8 cellular contexts compared by ENCODE assay signal in the genomic region with DNA sequence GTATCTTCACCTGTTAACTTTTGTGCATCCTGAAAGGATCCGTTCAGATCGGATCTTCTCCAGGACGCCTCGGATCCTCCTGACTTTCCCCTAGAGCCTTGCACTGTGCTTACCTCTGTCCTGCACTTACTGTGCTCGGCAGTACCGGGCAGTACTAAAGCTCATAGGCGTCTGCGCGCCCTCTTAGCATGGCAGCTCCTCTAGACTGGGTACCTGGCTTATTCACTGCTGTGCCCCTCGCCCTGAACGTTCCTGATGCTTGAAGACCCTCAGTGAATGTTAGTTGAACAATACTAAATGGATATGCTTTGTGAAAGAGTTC. TPM values are rescaled to one million over a fixed set of nuclear protein-coding genes. Genes with fewer than 3 reads are reported as not detected.
DNase-seq lines count a peak whose midpoint lies in the region; ATAC-seq and TF ChIP-seq lines count a peak whose summit lies in the region.

No MANE protein-coding gene starts in this region.

- H3K27ac ChIP-seq in CD8-positive, alpha-beta T cell (ENCODE audit: low read depth, low read length), result peak overlapping the region; percentile 40

- H3K4me3 Mint-ChIP-seq in CD8-positive, alpha-beta T cell, result peak overlapping the region; percentile 87
- H3K4me3 Mint-ChIP-seq in endothelial cell (ENCODE audit: unreplicated experiment), result peak overlapping the region; percentile 93
- H3K4me3 Mint-ChIP-seq in natural killer cell treated with Interleukin-12 subunit alpha and Interleukin-12 subunit beta and Interleukin-15 and Interleukin-18, amount 100 ng/mL, for 72 hours, result peak overlapping the region; percentile 95

- H3K36me3 Mint-ChIP-seq in CD8-positive, alpha-beta T cell, result peaks cover 3% of the 10 kb centered on the region
- H3K36me3 Mint-ChIP-seq in endothelial cell (ENCODE audit: low read depth, unreplicated experiment), result peaks cover 4% of the 10 kb centered on the region
- no peaks in the 10 kb centered on the region for H3K36me3 Mint-ChIP-seq in natural killer cell treated with Interleukin-12 subunit alpha and Interleukin-12 subunit beta and Interleukin-15 and Interleukin-18, amount 100 ng/mL, for 72 hours

- CTCF ChIA-PET in CD8-positive, alpha-beta T cell (lab: Charles Lee), result no interaction called here

- TF ChIP-seq POLR2A in NB4 (IDR thresholded peaks at IDR 0.05; ENCODE audit: extremely low read depth, insufficient read length), result no peak

- ATAC-seq in CD8-positive, alpha-beta T cell, result no peak
- ATAC-seq in natural killer cell treated with Interleukin-12 subunit alpha and Interleukin-12 subunit beta and Interleukin-15 and Interleukin-18, amount 100 ng/mL, for 72 hours, result peak in 1 of 2 donors; percentile 8
- ATAC-seq in HG02759 (IDR thresholded peaks at IDR 0.05; ENCODE audit: unreplicated experiment), result no peak

- no peak for DNase-seq in CD8-positive, alpha-beta T cell
- DNase-seq in NB4 (ENCODE audit: low read depth), result no peak
- no peak for DNase-seq in endothelial cell (ENCODE audit: low spot score)
- no peak for DNase-seq in natural killer cell treated with Interleukin-12 subunit alpha and Interleukin-12 subunit beta and Interleukin-15 and Interleukin-18, amount 100 ng/mL, for 72 hours (ENCODE audit: low spot score)
- DNase-seq in A172 (ENCODE audit: low spot score), result no peak
- no peak for DNase-seq in glomerular visceral epithelial cell (ENCODE audit: extremely low spot score)
- no peak for DNase-seq in GM13976 (ENCODE audit: low spot score)

- H3K9me3 ChIP-seq in CD8-positive, alpha-beta T cell (ENCODE audit: low read length), result no peaks in the 10 kb centered on the region

- no peaks in the 10 kb centered on the region for H3K9me3 Mint-ChIP-seq in CD8-positive, alpha-beta T cell
- no peaks in the 10 kb centered on the region for H3K9me3 Mint-ChIP-seq in endothelial cell (ENCODE audit: unreplicated experiment)
- H3K9me3 Mint-ChIP-seq in natural killer cell treated with Interleukin-12 subunit alpha and Interleukin-12 subunit beta and Interleukin-15 and Interleukin-18, amount 100 ng/mL, for 72 hours, result no peaks in the 10 kb centered on the region

- no peak for TF ChIP-seq CTCF in CD8-positive, alpha-beta T cell (IDR thresholded peaks at IDR 0.05)
- TF ChIP-seq CTCF in NB4 (IDR thresholded peaks at IDR 0.05; ENCODE audit: low read depth, low read length), result no peak
- no peak for TF ChIP-seq CTCF in endothelial cell (IDR thresholded peaks at IDR 0.05; ENCODE audit: unreplicated experiment)
- no peak for TF ChIP-seq CTCF in GM13976 (IDR thresholded peaks at IDR 0.05; ENCODE audit: borderline replicate concordance, control extremely low read depth, extremely low read depth, insufficient read depth, missing control alignments)

- intact Hi-C loops in CD8-positive, alpha-beta T cell (cut with DNase I, micrococcal nuclease), result loop anchor here (5.0 to 10.0 kb wide), 4 partner anchors 89 to 563 kb away; a partner anchor contains a TSS

- no peaks in the 10 kb centered on the region for H3K27me3 Mint-ChIP-seq in CD8-positive, alpha-beta T cell (ENCODE audit: low read depth)
- peaks cover 8% of the 10 kb centered on the region for H3K27me3 Mint-ChIP-seq in endothelial cell (ENCODE audit: unreplicated experiment)
- peaks cover 0 to 2% of the 10 kb centered on the region in 2 donors for H3K27me3 Mint-ChIP-seq in natural killer cell treated with Interleukin-12 subunit alpha and Interleukin-12 subunit beta and Interleukin-15 and Interleukin-18, amount 100 ng/mL, for 72 hours

- in situ Hi-C loops in GM13976 (cut with MboI; ENCODE audit: low sequenced_read_pairs, unreplicated experiment), result no loop called here

- peaks cover 15% of the 10 kb centered on the region for H3K4me1 ChIP-seq in CD8-positive, alpha-beta T cell (ENCODE audit: insufficient read depth, low read length)

- no peaks in the 10 kb centered on the region for H3K27me3 ChIP-seq in CD8-positive, alpha-beta T cell (ENCODE audit: insufficient read depth, low read length)

- H3K36me3 ChIP-seq in CD8-positive, alpha-beta T cell (ENCODE audit: insufficient read depth, low read length), result no peaks in the 10 kb centered on the region

- POLR2A ChIA-PET in CD8-positive, alpha-beta T cell (lab: Charles Lee), result no interaction called here

- H3K4me1 Mint-ChIP-seq in CD8-positive, alpha-beta T cell (ENCODE audit: low read depth), result peaks cover 21% of the 10 kb centered on the region
- H3K4me1 Mint-ChIP-seq in endothelial cell (ENCODE audit: unreplicated experiment), result peaks cover 7% of the 10 kb centered on the region
- H3K4me1 Mint-ChIP-seq in natural killer cell treated with Interleukin-12 subunit alpha and Interleukin-12 subunit beta and Interleukin-15 and Interleukin-18, amount 100 ng/mL, for 72 hours (ENCODE audit: low read depth in 2 of 2), result peaks cover 8 to 16% of the 10 kb centered on the region in 2 donors

- H3K27ac Mint-ChIP-seq in CD8-positive, alpha-beta T cell, result peak overlapping the region; percentile 33
- no peak overlapping the region for H3K27ac Mint-ChIP-seq in endothelial cell (ENCODE audit: unreplicated experiment)
- peak overlapping the region; percentile 60 to 73 for H3K27ac Mint-ChIP-seq in natural killer cell treated with Interleukin-12 subunit alpha and Interleukin-12 subunit beta and Interleukin-15 and Interleukin-18, amount 100 ng/mL, for 72 hours

- peak overlapping the region; percentile 88 for H3K4me3 ChIP-seq in CD8-positive, alpha-beta T cell (ENCODE audit: low read depth, low read length)
- H3K4me3 ChIP-seq in NB4 (ENCODE audit: low read depth, low read length), result peak overlapping the region; percentile 75

RNA-seq across cellular contexts. Expression of a gene that starts 1.0 kb away (rescaled TPM):
- total RNA-seq in CD8-positive, alpha-beta T cell, result 10 to 100 TPM; 25.5 to 27.6 TPM
- total RNA-seq in endothelial cell (ENCODE audit: unreplicated experiment), result 93.2 TPM
- 10 to 100 TPM; 75.1 to 86.8 TPM for total RNA-seq in natural killer cell treated with Interleukin-12 subunit alpha and Interleukin-12 subunit beta and Interleukin-15 and Interleukin-18, amount 100 ng/mL, for 72 hours
- total RNA-seq in A172 (2014; rRNA removed; shearing (Covaris generic)), result 180 and 182 TPM in 2 replicates

RNA-seq across cellular contexts. Expression of a gene that starts 6.5 kb away (rescaled TPM):
- total RNA-seq in CD8-positive, alpha-beta T cell, result 10 to 100 TPM; 77.6 to 80.7 TPM
- 4.3 TPM for total RNA-seq in endothelial cell (ENCODE audit: unreplicated experiment)
- total RNA-seq in natural killer cell treated with Interleukin-12 subunit alpha and Interleukin-12 subunit beta and Interleukin-15 and Interleukin-18, amount 100 ng/mL, for 72 hours, result 10 to 100 TPM; 65.1 to 77.6 TPM
- total RNA-seq in A172 (2014; rRNA removed; shearing (Covaris generic)), result not detected in 2 replicates

Comparison
In these comparisons a context has a peak if more than half of its experiments do, and no peak if none do; other contexts are left out.
1. RNA of a gene that starts 6.5 kb away (total RNA-seq): 77.6 to 80.7 TPM in CD8-positive, alpha-beta T cell and 65.1 to 77.6 TPM in natural killer cell treated with Interleukin-12 subunit alpha and Interleukin-12 subunit beta and Interleukin-15 and Interleukin-18, amount 100 ng/mL, for 72 hours; 4.3 TPM in endothelial cell (single experiment) and not detected in A172; every median in the first group is over 10 times any median in the second.
2. Peak in every context shown above with its lines, with median percentiles within 50 percentile points of each other: H3K4me3 Mint-ChIP-seq.